ENCODE assay signal across 28 cellular contexts in genomic region chr19:5329141-5329540, GRCh38.
"Had no signal": no experiment of that assay in that cellular context is flagged by ENCODE, and none has a peak within 500 bp of the region (broad histone marks: within the 10 kb centered on the region; RNA-seq: fewer than 3 reads in every experiment).

No MANE protein-coding gene starts in this region.

- DNase-seq: colonic mucosa; effector CD8-positive, alpha-beta T cell; erythroblast; head of caudate nucleus; mesenchymal stem cell; mucosa of descending colon; naive B cell; nucleus accumbens; ovary; posterior cingulate gyrus; psoas muscle; right cardiac atrium; spleen; stimulated activated CD4-positive, alpha-beta T cell treated with anti-CD3 and anti-CD28 coated beads, Interleukin-4, amount 100 ng/mL, for 4 hours; stimulated activated naive CD8-positive, alpha-beta T cell treated with anti-CD3 and anti-CD28 coated beads, Interleukin-15, Interleukin-2, amounts not matched to agents 100 U/mL and 50 U/mL, for 24 hours; substantia nigra; testis had no signal

- H3K4me1 Mint-ChIP-seq: mesothelial cell of epicardium had no signal

- H3K4me1 ChIP-seq: colonic mucosa, psoas muscle, spleen, testis, tibial nerve, vagina had no signal

- H3K27ac Mint-ChIP-seq: dendritic cell treated with granulocyte-macrophage colony-stimulating factor and Interleukin-4, amounts not matched to agents 40 ng/mL and 50 ng/mL, for 4 days; mesothelial cell of epicardium; natural killer cell treated with Interleukin-12 subunit alpha and Interleukin-12 subunit beta and Interleukin-15 and Interleukin-18, amount 100 ng/mL, for 72 hours; stimulated activated memory B cell treated with anti-CD40 and anti-IgM and Interleukin-4, amounts not matched to agents 10 μg/mL and 1 μg/mL and 100 μg/mL, for 72 hours had no signal

- H3K9me3 ChIP-seq: colonic mucosa, mucosa of descending colon, ovary, psoas muscle, testis, vagina had no signal

- H3K36me3 ChIP-seq: colonic mucosa, ovary, spleen, tibial nerve, vagina had no signal

- H3K27ac ChIP-seq: colonic mucosa, ovary, psoas muscle, skin epidermis, spleen, testis, tibial nerve, vagina had no signal

- H3K4me3 ChIP-seq: colonic mucosa, mucosa of descending colon, ovary, psoas muscle, skin epidermis, spleen, testis, tibial nerve, vagina had no signal

- H3K27me3 ChIP-seq: colonic mucosa, ovary, testis, tibial nerve, vagina had no signal

- H3K4me3 Mint-ChIP-seq: dendritic cell treated with granulocyte-macrophage colony-stimulating factor and Interleukin-4, amounts not matched to agents 40 ng/mL and 50 ng/mL, for 4 days; mesothelial cell of epicardium; naive B cell; natural killer cell treated with Interleukin-12 subunit alpha and Interleukin-12 subunit beta and Interleukin-15 and Interleukin-18, amount 100 ng/mL, for 72 hours; stimulated activated memory B cell treated with anti-CD40 and anti-IgM and Interleukin-4, amounts not matched to agents 10 μg/mL and 1 μg/mL and 100 μg/mL, for 72 hours had no signal

- ATAC-seq: left lobe of liver; mucosa of descending colon; natural killer cell treated with Interleukin-12 subunit alpha and Interleukin-12 subunit beta and Interleukin-15 and Interleukin-18, amount 100 ng/mL, for 72 hours; psoas muscle; right cardiac atrium; stimulated activated naive CD8-positive, alpha-beta T cell treated with anti-CD3 and anti-CD28 coated beads, Interleukin-15, Interleukin-2, amounts not matched to agents 100 U/mL and 50 U/mL, for 24 hours had no signal

- FAIRE-seq: endothelial cell of umbilical vein, frontal cortex, keratinocyte had no signal

- H3K9me3 Mint-ChIP-seq: dendritic cell treated with granulocyte-macrophage colony-stimulating factor and Interleukin-4, amounts not matched to agents 40 ng/mL and 50 ng/mL, for 4 days; natural killer cell treated with Interleukin-12 subunit alpha and Interleukin-12 subunit beta and Interleukin-15 and Interleukin-18, amount 100 ng/mL, for 72 hours; stimulated activated memory B cell treated with anti-CD40 and anti-IgM and Interleukin-4, amounts not matched to agents 10 μg/mL and 1 μg/mL and 100 μg/mL, for 72 hours had no signal

- H3K36me3 Mint-ChIP-seq: natural killer cell treated with Interleukin-12 subunit alpha and Interleukin-12 subunit beta and Interleukin-15 and Interleukin-18, amount 100 ng/mL, for 72 hours; stimulated activated memory B cell treated with anti-CD40 and anti-IgM and Interleukin-4, amounts not matched to agents 10 μg/mL and 1 μg/mL and 100 μg/mL, for 72 hours had no signal
